ENCODE assay signal across 22 cellular contexts in genomic region chr9:138044485-138045383, GRCh38.
DNase-seq lines count a peak whose midpoint lies in the region; ATAC-seq and TF ChIP-seq lines count a peak whose summit lies in the region.
"Had no signal": no experiment of that assay in that cellular context is flagged by ENCODE, and none has a peak within 500 bp of the region (broad histone marks: within the 10 kb centered on the region; RNA-seq: fewer than 3 reads in every experiment).

No MANE protein-coding gene starts in this region.

- intact Hi-C loops in cardiac septum (cut with DNase I), result no loop called here
- intact Hi-C loops in left ventricle myocardium superior (cut with micrococcal nuclease), result no loop called here
- intact Hi-C loops in OCI-LY7 (cut with micrococcal nuclease; ENCODE audit: unreplicated experiment), result no loop called here
- intact Hi-C loops in transverse colon (cut with DNase I; ENCODE audit: low total_unique reads), result no loop called here

- no peak overlapping the region for H2AFZ ChIP-seq in OCI-LY7 (ENCODE audit: low read length)
- H2AFZ ChIP-seq: GM23248 had no signal

- CTCF ChIA-PET in WTC11 (lab: Charles Lee), result no interaction called here
- CTCF ChIA-PET in OCI-LY7 (lab: Charles Lee; ENCODE audit: unreplicated experiment), result no interaction called here

- H3K4me2 ChIP-seq in OCI-LY7 (ENCODE audit: low read length), result no peak overlapping the region
- H3K4me2 ChIP-seq: KMS-11 had no signal

- H3K4me1 Mint-ChIP-seq in osteocyte (ENCODE audit: unreplicated experiment) (no peaks in the 10 kb centered on the region), WTC11 (no peaks in the 10 kb centered on the region)
- H3K4me1 Mint-ChIP-seq: stimulated activated memory B cell treated with anti-CD40 and anti-IgM and Interleukin-4, amounts not matched to agents 10 μg/mL and 1 μg/mL and 100 μg/mL, for 72 hours had no signal

- H3K27me3 ChIP-seq in transverse colon, result no peaks in the 10 kb centered on the region
- H3K27me3 ChIP-seq: vagina had no signal

- ATAC-seq in left ventricle myocardium superior, result no peak
- ATAC-seq in WTC11, result no peak
- ATAC-seq in stimulated activated naive CD8-positive, alpha-beta T cell treated with anti-CD3 and anti-CD28 coated beads, Interleukin-15, Interleukin-2, amounts not matched to agents 100 U/mL and 50 U/mL, for 24 hours, result no peak
- ATAC-seq: heart right ventricle; mucosa of descending colon; stimulated activated memory B cell treated with anti-CD40 and anti-IgM and Interleukin-4, amounts not matched to agents 10 μg/mL and 1 μg/mL and 100 μg/mL, for 72 hours had no signal

- TF ChIP-seq CTCF in osteocyte (IDR thresholded peaks at IDR 0.05) (no peak), WTC11 (IDR thresholded peaks at IDR 0.05) (no peak), OCI-LY7 (conservative IDR thresholded peaks at IDR 0.05; ENCODE audit: low read length) (no peak), transverse colon (IDR thresholded peaks at IDR 0.05) (no peak)

- no peaks in the 10 kb centered on the region for H3K9me3 ChIP-seq in OCI-LY7 (ENCODE audit: low read length)
- H3K9me3 ChIP-seq in transverse colon, result no peaks in the 10 kb centered on the region
- H3K9me3 ChIP-seq: heart right ventricle, mucosa of descending colon, vagina had no signal

- H3K36me3 ChIP-seq in OCI-LY7 (ENCODE audit: insufficient read depth, low read length), result no peaks in the 10 kb centered on the region
- H3K36me3 ChIP-seq in transverse colon, result no peaks in the 10 kb centered on the region
- H3K36me3 ChIP-seq: heart right ventricle, vagina had no signal

- no peaks in the 10 kb centered on the region for H3K79me2 ChIP-seq in OCI-LY7 (ENCODE audit: insufficient read depth, low read depth, low read length)

- TF ChIP-seq POLR2A in transverse colon (IDR thresholded peaks at IDR 0.05), result no peak

- WGBS in transverse colon (ENCODE audit: low coverage in 1 of 2), 2 donors, result 80 to 81% methylated on average over 14 to 18 of the region's 18 CpGs

- H3K36me3 Mint-ChIP-seq in osteocyte (ENCODE audit: unreplicated experiment) (no peaks in the 10 kb centered on the region), WTC11 (peaks cover 6% of the 10 kb centered on the region; the same call in 1 of the 2 replicates)
- H3K36me3 Mint-ChIP-seq: stimulated activated memory B cell treated with anti-CD40 and anti-IgM and Interleukin-4, amounts not matched to agents 10 μg/mL and 1 μg/mL and 100 μg/mL, for 72 hours had no signal

- no peak overlapping the region for H3K4me3 Mint-ChIP-seq in osteocyte (ENCODE audit: unreplicated experiment)
- H3K4me3 Mint-ChIP-seq in WTC11, result no peak overlapping the region
- H3K4me3 Mint-ChIP-seq: brain; stimulated activated memory B cell treated with anti-CD40 and anti-IgM and Interleukin-4, amounts not matched to agents 10 μg/mL and 1 μg/mL and 100 μg/mL, for 72 hours had no signal

- POLR2A ChIA-PET in WTC11 (lab: Charles Lee), result no interaction called here
- POLR2A ChIA-PET in OCI-LY7 (lab: Charles Lee), result no interaction called here

- in situ Hi-C loops in transverse colon (cut with MboI; ENCODE audit: low pct_ligation_motif_present in 1 of 4, low pct_unique_long_range_greater_than_20kb in 1 of 4, low sequenced_read_pairs in 3 of 4), result no loop called here

- H3K9me3 Mint-ChIP-seq in osteocyte (ENCODE audit: unreplicated experiment) (no peaks in the 10 kb centered on the region), WTC11 (no peaks in the 10 kb centered on the region)
- H3K9me3 Mint-ChIP-seq: brain; stimulated activated memory B cell treated with anti-CD40 and anti-IgM and Interleukin-4, amounts not matched to agents 10 μg/mL and 1 μg/mL and 100 μg/mL, for 72 hours had no signal

- H3K4me1 ChIP-seq in OCI-LY7 (ENCODE audit: insufficient read depth, low read length, poor library complexity, severe bottlenecking) (no peaks in the 10 kb centered on the region), transverse colon (no peaks in the 10 kb centered on the region)
- H3K4me1 ChIP-seq: heart right ventricle, vagina had no signal

- H3K27ac Mint-ChIP-seq in osteocyte (ENCODE audit: unreplicated experiment), result no peak overlapping the region
- H3K27ac Mint-ChIP-seq in WTC11, result no peak overlapping the region
- H3K27ac Mint-ChIP-seq: brain; stimulated activated memory B cell treated with anti-CD40 and anti-IgM and Interleukin-4, amounts not matched to agents 10 μg/mL and 1 μg/mL and 100 μg/mL, for 72 hours had no signal

- DNase-seq in cardiac septum (ENCODE audit: low spot score), result peak; percentile 43
- DNase-seq in left ventricle myocardium superior, result no peak
- peak; percentile 43 for DNase-seq in globus pallidus (ENCODE audit: low spot score)
- peak; percentile 78 for DNase-seq in osteocyte (ENCODE audit: extremely low spot score, unreplicated experiment)
- DNase-seq in WTC11 (ENCODE audit: low spot score), result no peak
- DNase-seq in OCI-LY7 (ENCODE audit: low spot score), result no peak
- DNase-seq in stimulated activated naive CD8-positive, alpha-beta T cell treated with anti-CD3 and anti-CD28 coated beads, Interleukin-15, Interleukin-2, amounts not matched to agents 100 U/mL and 50 U/mL, for 24 hours, result no peak
- no peak for DNase-seq in transverse colon
- DNase-seq: activated naive CD4-positive, alpha-beta T cell; effector CD4-positive, alpha-beta T cell; GM23248; heart right ventricle; NCI-H1092 treated with DMSO at 0.1 percent for 48 hours; NK-92 treated with Interleukin-12 subunit alpha and Interleukin-12 subunit beta, amount 100 ng/mL, for 24 hours; T-helper 1 cell; WERI-Rb-1 had no signal

- no peak overlapping the region for H3K27ac ChIP-seq in OCI-LY7 (ENCODE audit: low read depth, low read length, poor library complexity, severe bottlenecking)
- H3K27ac ChIP-seq in transverse colon, result no peak overlapping the region
- H3K27ac ChIP-seq: GM23248, heart right ventricle, KMS-11, RWPE1, vagina, WERI-Rb-1 had no signal

- no peak overlapping the region for H3K4me3 ChIP-seq in OCI-LY7 (ENCODE audit: low read depth, low read length, poor library complexity, severe bottlenecking)
- H3K4me3 ChIP-seq in transverse colon, result no peak overlapping the region
- H3K4me3 ChIP-seq: GM23248, heart right ventricle, mucosa of descending colon, vagina had no signal

- TF ChIP-seq EP300 in transverse colon (IDR thresholded peaks at IDR 0.05; ENCODE audit: low read depth), result no peak

- no peaks in the 10 kb centered on the region for H3K9me2 ChIP-seq in OCI-LY7 (ENCODE audit: insufficient read depth, low read length)

- H4K20me1 ChIP-seq in OCI-LY7 (ENCODE audit: insufficient read depth, low read length), result no peaks in the 10 kb centered on the region

- BruUV-seq in OCI-LY7 (replicated peaks; lab: Mats Ljungman, UMichigan), result no TSS peak

- no peaks in the 10 kb centered on the region for H3K27me3 Mint-ChIP-seq in osteocyte (ENCODE audit: unreplicated experiment)
- H3K27me3 Mint-ChIP-seq in WTC11 (ENCODE audit: low read depth), result no peaks in the 10 kb centered on the region

TF ChIP-seq in WTC11, 78 proteins besides CTCF, POLR2A, EP300 and RAD21 (continues in another document):
- TF ChIP-seq, protein P1, sequence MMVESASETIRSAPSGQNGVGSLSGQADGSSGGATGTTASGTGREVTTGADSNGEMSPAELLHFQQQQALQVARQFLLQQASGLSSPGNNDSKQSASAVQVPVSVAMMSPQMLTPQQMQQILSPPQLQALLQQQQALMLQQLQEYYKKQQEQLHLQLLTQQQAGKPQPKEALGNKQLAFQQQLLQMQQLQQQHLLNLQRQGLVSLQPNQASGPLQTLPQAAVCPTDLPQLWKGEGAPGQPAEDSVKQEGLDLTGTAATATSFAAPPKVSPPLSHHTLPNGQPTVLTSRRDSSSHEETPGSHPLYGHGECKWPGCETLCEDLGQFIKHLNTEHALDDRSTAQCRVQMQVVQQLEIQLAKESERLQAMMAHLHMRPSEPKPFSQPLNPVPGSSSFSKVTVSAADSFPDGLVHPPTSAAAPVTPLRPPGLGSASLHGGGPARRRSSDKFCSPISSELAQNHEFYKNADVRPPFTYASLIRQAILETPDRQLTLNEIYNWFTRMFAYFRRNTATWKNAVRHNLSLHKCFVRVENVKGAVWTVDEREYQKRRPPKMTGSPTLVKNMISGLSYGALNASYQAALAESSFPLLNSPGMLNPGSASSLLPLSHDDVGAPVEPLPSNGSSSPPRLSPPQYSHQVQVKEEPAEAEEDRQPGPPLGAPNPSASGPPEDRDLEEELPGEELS (CRISPR knock-in tag; IDR thresholded peaks at IDR 0.05), result no peak
- TF ChIP-seq ZNF263 (CRISPR knock-in tag; IDR thresholded peaks at IDR 0.05; ENCODE audit: low read depth) (no peak), KAT7 (CRISPR knock-in tag; IDR thresholded peaks at IDR 0.05; ENCODE audit: borderline replicate concordance) (no peak), MAX (CRISPR knock-in tag; IDR thresholded peaks at IDR 0.05) (no peak)
- TF ChIP-seq, protein P2, sequence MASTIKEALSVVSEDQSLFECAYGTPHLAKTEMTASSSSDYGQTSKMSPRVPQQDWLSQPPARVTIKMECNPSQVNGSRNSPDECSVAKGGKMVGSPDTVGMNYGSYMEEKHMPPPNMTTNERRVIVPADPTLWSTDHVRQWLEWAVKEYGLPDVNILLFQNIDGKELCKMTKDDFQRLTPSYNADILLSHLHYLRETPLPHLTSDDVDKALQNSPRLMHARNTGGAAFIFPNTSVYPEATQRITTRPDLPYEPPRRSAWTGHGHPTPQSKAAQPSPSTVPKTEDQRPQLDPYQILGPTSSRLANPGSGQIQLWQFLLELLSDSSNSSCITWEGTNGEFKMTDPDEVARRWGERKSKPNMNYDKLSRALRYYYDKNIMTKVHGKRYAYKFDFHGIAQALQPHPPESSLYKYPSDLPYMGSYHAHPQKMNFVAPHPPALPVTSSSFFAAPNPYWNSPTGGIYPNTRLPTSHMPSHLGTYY (CRISPR knock-in tag; IDR thresholded peaks at IDR 0.05), result no peak
- TF ChIP-seq, protein P3, sequence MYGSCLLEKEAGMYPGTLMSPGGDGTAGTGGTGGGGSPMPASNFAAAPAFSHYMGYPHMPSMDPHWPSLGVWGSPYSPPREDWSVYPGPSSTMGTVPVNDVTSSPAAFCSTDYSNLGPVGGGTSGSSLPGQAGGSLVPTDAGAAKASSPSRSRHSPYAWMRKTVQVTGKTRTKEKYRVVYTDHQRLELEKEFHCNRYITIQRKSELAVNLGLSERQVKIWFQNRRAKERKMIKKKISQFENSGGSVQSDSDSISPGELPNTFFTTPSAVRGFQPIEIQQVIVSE (CRISPR knock-in tag; IDR thresholded peaks at IDR 0.05; ENCODE audit: borderline replicate concordance), result no peak

Comparison
In these comparisons a context has a peak if more than half of its experiments do, and no peak if none do; other contexts are left out.
1. DNase-seq: peak in cardiac septum (single experiment), globus pallidus (single experiment) and osteocyte (single experiment); none in left ventricle myocardium superior (single experiment), WTC11 (single experiment), OCI-LY7 (single experiment), stimulated activated naive CD8-positive, alpha-beta T cell treated with anti-CD3 and anti-CD28 coated beads, Interleukin-15, Interleukin-2, amounts not matched to agents 100 U/mL and 50 U/mL, for 24 hours (single experiment) and transverse colon (single experiment).